8 cellular contexts compared by ENCODE assay signal in genomic region chr21:42381347-42381984, GRCh38.
DNase-seq lines count a peak whose midpoint lies in the region; ATAC-seq and TF ChIP-seq lines count a peak whose summit lies in the region.

No MANE protein-coding gene starts in this region.

- H3K4me3 ChIP-seq in foreskin fibroblast (ENCODE audit: low read depth in 1 of 2, low read length in 2 of 2), result no peak overlapping the region

- peak; percentile 56 for ATAC-seq in stimulated activated naive CD8-positive, alpha-beta T cell treated with anti-CD3 and anti-CD28 coated beads, Interleukin-15, Interleukin-2, amounts not matched to agents 100 U/mL and 50 U/mL, for 24 hours

- peak; percentile 91 for TF ChIP-seq CTCF in foreskin fibroblast (IDR thresholded peaks at IDR 0.05; ENCODE audit: low read depth, low read length)

- DNase-seq in activated effector memory CD4-positive, alpha-beta T cell treated with anti-CD3 and anti-CD28 coated beads, Interleukin-2, amount 50 U/mL, for 16 hours, result peak; percentile 72
- no peak for DNase-seq in activated effector memory CD4-positive, alpha-beta T cell treated with Interleukin-2 at 50 U/mL for 16 hours
- peak; percentile 57 for DNase-seq in NCI-H1694 (lab: John Stamatoyannopoulos, UW)
- DNase-seq in activated CD4-positive, alpha-beta T cell treated with anti-CD3 and anti-CD28 coated beads, Interleukin-2, amount 50 U/mL, for 1 hour, result peak; percentile 26
- DNase-seq in foreskin fibroblast, result peak; percentile 10 to 13
- peak; percentile 26 for DNase-seq in stimulated activated naive CD8-positive, alpha-beta T cell treated with anti-CD3 and anti-CD28 coated beads, Interleukin-15, Interleukin-2, amounts not matched to agents 100 U/mL and 50 U/mL, for 24 hours
- no peak for DNase-seq in midbrain (lab: John Stamatoyannopoulos, UW)
- no peak for DNase-seq in AG08396 (ENCODE audit: low spot score)

Comparison
In these comparisons a context has a peak if more than half of its experiments do, and no peak if none do; other contexts are left out.
1. DNase-seq: peak in activated effector memory CD4-positive, alpha-beta T cell treated with anti-CD3 and anti-CD28 coated beads, Interleukin-2, amount 50 U/mL, for 16 hours (single experiment), NCI-H1694 (single experiment), activated CD4-positive, alpha-beta T cell treated with anti-CD3 and anti-CD28 coated beads, Interleukin-2, amount 50 U/mL, for 1 hour (single experiment), foreskin fibroblast (2 of 2) and stimulated activated naive CD8-positive, alpha-beta T cell treated with anti-CD3 and anti-CD28 coated beads, Interleukin-15, Interleukin-2, amounts not matched to agents 100 U/mL and 50 U/mL, for 24 hours (single experiment); none in activated effector memory CD4-positive, alpha-beta T cell treated with Interleukin-2 at 50 U/mL for 16 hours (single experiment), midbrain (single experiment) and AG08396 (single experiment).